In the genomic region with DNA sequence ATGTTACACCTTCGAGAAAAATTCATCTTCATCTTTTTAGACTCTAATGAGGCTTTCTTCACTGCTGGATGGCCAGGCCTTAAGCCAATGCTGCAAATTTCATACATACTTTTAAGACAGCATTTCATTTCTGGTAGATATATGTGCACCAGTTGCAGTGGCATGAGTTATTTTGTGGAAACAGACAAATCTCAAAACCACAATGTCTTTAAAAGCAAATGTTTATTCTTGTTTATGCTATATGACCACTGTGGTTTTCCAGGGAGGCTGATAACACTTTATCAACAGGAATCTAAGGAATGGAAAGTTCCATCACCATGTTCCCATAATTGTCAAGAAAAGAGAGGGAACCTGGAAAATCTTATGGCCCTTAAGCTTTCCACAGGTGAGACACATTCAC, we compare ENCODE assay signal across 20 cellular contexts. TPM values are rescaled to one million over a fixed set of nuclear protein-coding genes. Genes with fewer than 3 reads are reported as not detected.
DNase-seq lines count a peak whose midpoint lies in the region; ATAC-seq, FAIRE-seq and TF ChIP-seq lines count a peak whose summit lies in the region.
"Had no signal": no experiment of that assay in that cellular context is flagged by ENCODE, and none has a peak within 500 bp of the region (broad histone marks: within the 10 kb centered on the region; RNA-seq: fewer than 3 reads in every experiment).

No MANE protein-coding gene starts in this region.

- BruUV-seq in HepG2 (replicated peaks; lab: Mats Ljungman, UMichigan), result no TSS peak

- H4K20me1 ChIP-seq in SU-DHL-6 (ENCODE audit: low read depth, low read length) (no peaks in the 10 kb centered on the region), HepG2 (ENCODE audit: insufficient read depth, low read length) (no peaks in the 10 kb centered on the region)
- H4K20me1 ChIP-seq: BLaER1 had no signal

- TF ChIP-seq EP300 in HepG2 (IDR thresholded peaks at IDR 0.05; ENCODE audit: low read depth in 2 of 2, low read length in 2 of 2) (no peak), HepG2 (CRISPR knock-in tag; IDR thresholded peaks at IDR 0.05; ENCODE audit: borderline replicate concordance) (no peak)

- no peak overlapping the region for H3K27ac ChIP-seq in SU-DHL-6 (ENCODE audit: low read depth, low read length)
- H3K27ac ChIP-seq in HepG2 (ENCODE audit: extremely low read length, insufficient read depth, low read length), result no peak overlapping the region
- H3K27ac ChIP-seq: A549, BLaER1 had no signal

- DNase-seq in HTR-8/SVneo (ENCODE audit: insufficient read length, low spot score), result peak; percentile 5
- peak; percentile 37 for DNase-seq in choroid plexus epithelial cell (ENCODE audit: low read depth)
- peak; percentile 29 for DNase-seq in superior temporal gyrus (ENCODE audit: extremely low spot score)
- DNase-seq in mucosa of gallbladder (ENCODE audit: low spot score), result no peak
- no peak for DNase-seq in HepG2 (ENCODE audit: low spot score)
- no peak for DNase-seq in T1000 (lab: John Stamatoyannopoulos, UW)
- no peak for DNase-seq in pons (ENCODE audit: low spot score)
- DNase-seq: AML-193; Caco-2; CD8-positive, alpha-beta memory T cell; DND-41; GDM1; H9 had no signal

- CTCF ChIA-PET in HepG2 (lab: Yijun Ruan, JAX; ENCODE audit: low intra/inter-chr PET ratio, low total read pairs), result no interaction called here

- H3K79me2 ChIP-seq in SU-DHL-6 (ENCODE audit: insufficient read depth, low read length), result no peaks in the 10 kb centered on the region
- H3K79me2 ChIP-seq in HepG2 (ENCODE audit: insufficient read depth, low read length), result no peaks in the 10 kb centered on the region

- TF ChIP-seq POLR2A in HepG2 (IDR thresholded peaks at IDR 0.05; ENCODE audit: insufficient read depth in 1 of 2, low read depth in 2 of 2, low read length in 2 of 2), result no peak

- intact Hi-C loops in HepG2 (cut with micrococcal nuclease; ENCODE audit: unreplicated experiment), result no loop called here

- POLR2A ChIA-PET in HepG2 (lab: Yijun Ruan, JAX), result no interaction called here

- TF ChIP-seq CTCF in SU-DHL-6 (IDR thresholded peaks at IDR 0.05; ENCODE audit: insufficient read depth, low read length, poor library complexity, severe bottlenecking), result no peak
- TF ChIP-seq CTCF in choroid plexus epithelial cell (conservative IDR thresholded peaks at IDR 0.05; ENCODE audit: low read depth, low read length), result no peak
- TF ChIP-seq CTCF in HepG2 (CRISPR knock-in tag; IDR thresholded peaks at IDR 0.05), result no peak

- H3K9ac ChIP-seq in SU-DHL-6 (ENCODE audit: low read length) (no peak overlapping the region), HepG2 (ENCODE audit: insufficient read depth, low read depth, low read length) (no peak overlapping the region)
- H3K9ac ChIP-seq: BLaER1 had no signal

- no peaks in the 10 kb centered on the region for H3K4me1 ChIP-seq in HepG2 (ENCODE audit: insufficient read depth, low read length)
- H3K4me1 ChIP-seq: A549, BLaER1, Caco-2 had no signal

- no peaks in the 10 kb centered on the region for H3F3A ChIP-seq in SU-DHL-6 (ENCODE audit: insufficient read depth)

- 0% methylated on average over 1 of the region's 1 CpG for whole genome bisulfite sequencing in HepG2 (ENCODE audit: low lambda C conversion rate)

- H3K27me3 ChIP-seq in SU-DHL-6 (ENCODE audit: low read length), result no peaks in the 10 kb centered on the region
- no peaks in the 10 kb centered on the region for H3K27me3 ChIP-seq in HepG2 (ENCODE audit: control insufficient read depth in 1 of 2, insufficient read depth in 2 of 2, low read length in 2 of 2)
- H3K27me3 ChIP-seq: BLaER1 had no signal

- H3K4me3 ChIP-seq in SU-DHL-6 (ENCODE audit: insufficient read depth, low read length, poor library complexity, severe bottlenecking), result no peak overlapping the region
- H3K4me3 ChIP-seq in choroid plexus epithelial cell (ENCODE audit: low read depth, low read length), result no peak overlapping the region
- no peak overlapping the region for H3K4me3 ChIP-seq in HepG2 (replicated peaks in 1 of 3; ENCODE audit: insufficient read depth in 1 of 3, low read depth in 2 of 3, low read length in 3 of 3)
- H3K4me3 ChIP-seq: A549, BLaER1, GM23338 had no signal

- H3K9me2 ChIP-seq in SU-DHL-6 (replicated peaks; ENCODE audit: insufficient read depth, low read length), result no peaks in the 10 kb centered on the region

- H2AFZ ChIP-seq in SU-DHL-6 (ENCODE audit: low read depth, low read length, severe bottlenecking) (peak overlapping the region; percentile 11), HepG2 (ENCODE audit: low read length) (no peak overlapping the region)

- in situ Hi-C loops in HepG2 (cut with HindIII; ENCODE audit: extremely low pct_ligation_motif_present, low pct_unique_long_range_greater_than_20kb), result loop anchor here (25.0 kb wide), 1 partner anchor 1002 kb away; no protein-coding TSS in a partner anchor

- TF ChIP-seq RAD21 in HepG2 (CRISPR knock-in tag; IDR thresholded peaks at IDR 0.05), result no peak

- peak; percentile 48 for FAIRE-seq in HTR-8/SVneo (lab: Jason Lieb, UNC)
- FAIRE-seq in HepG2 (lab: Jason Lieb, UNC), result no peak
- FAIRE-seq: GM12892 had no signal

- H3K36me3 ChIP-seq in SU-DHL-6 (ENCODE audit: low read length) (no peaks in the 10 kb centered on the region), HepG2 (replicated peaks in 1 of 2; ENCODE audit: control insufficient read depth in 1 of 2, insufficient read depth in 2 of 2, low read length in 2 of 2) (no peaks in the 10 kb centered on the region)
- H3K36me3 ChIP-seq: BLaER1 had no signal

- H3K9me3 ChIP-seq in SU-DHL-6 (ENCODE audit: insufficient read depth, low read length) (no peaks in the 10 kb centered on the region), HepG2 (ENCODE audit: low read length) (no peaks in the 10 kb centered on the region)
- H3K9me3 ChIP-seq: A549, BLaER1, Caco-2 had no signal

- ATAC-seq in HepG2, result no peak
- ATAC-seq: A549, GM23338 had no signal

- H3K4me2 ChIP-seq in SU-DHL-6 (ENCODE audit: low read depth, low read length, poor library complexity, severe bottlenecking), result no peak overlapping the region
- H3K4me2 ChIP-seq in HepG2 (ENCODE audit: low read depth, low read length), result no peak overlapping the region
- H3K4me2 ChIP-seq: A549, BLaER1, GM23338 had no signal

TF ChIP-seq in HepG2, 621 proteins besides CTCF, POLR2A, EP300 and RAD21 (continues in another document):
- TF ChIP-seq ZNF441 (CRISPR knock-in tag; IDR thresholded peaks at IDR 0.05; ENCODE audit: borderline replicate concordance) (no peak), ZNF235 (CRISPR knock-in tag; IDR thresholded peaks at IDR 0.05; ENCODE audit: borderline replicate concordance) (no peak), GABPB1 (CRISPR knock-in tag; IDR thresholded peaks at IDR 0.05) (no peak)
- TF ChIP-seq, protein P1, sequence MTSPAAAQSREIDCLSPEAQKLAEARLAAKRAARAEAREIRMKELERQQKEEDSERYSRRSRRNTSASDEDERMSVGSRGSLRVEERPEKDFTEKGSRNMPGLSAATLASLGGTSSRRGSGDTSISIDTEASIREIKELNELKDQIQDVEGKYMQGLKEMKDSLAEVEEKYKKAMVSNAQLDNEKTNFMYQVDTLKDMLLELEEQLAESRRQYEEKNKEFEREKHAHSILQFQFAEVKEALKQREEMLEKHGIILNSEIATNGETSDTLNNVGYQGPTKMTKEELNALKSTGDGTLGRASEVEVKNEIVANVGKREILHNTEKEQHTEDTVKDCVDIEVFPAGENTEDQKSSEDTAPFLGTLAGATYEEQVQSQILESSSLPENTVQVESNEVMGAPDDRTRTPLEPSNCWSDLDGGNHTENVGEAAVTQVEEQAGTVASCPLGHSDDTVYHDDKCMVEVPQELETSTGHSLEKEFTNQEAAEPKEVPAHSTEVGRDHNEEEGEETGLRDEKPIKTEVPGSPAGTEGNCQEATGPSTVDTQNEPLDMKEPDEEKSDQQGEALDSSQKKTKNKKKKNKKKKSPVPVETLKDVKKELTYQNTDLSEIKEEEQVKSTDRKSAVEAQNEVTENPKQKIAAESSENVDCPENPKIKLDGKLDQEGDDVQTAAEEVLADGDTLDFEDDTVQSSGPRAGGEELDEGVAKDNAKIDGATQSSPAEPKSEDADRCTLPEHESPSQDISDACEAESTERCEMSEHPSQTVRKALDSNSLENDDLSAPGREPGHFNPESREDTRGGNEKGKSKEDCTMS (CRISPR knock-in tag; conservative IDR thresholded peaks at IDR 0.05), result no peak

RNA-seq across cellular contexts. Expression of a gene that starts 27.7 kb away (rescaled TPM):
- total RNA-seq in mucosa of gallbladder, result not detected
- total RNA-seq in HepG2 (2016; rRNA removed; fragmentation: Illumina TruSeq; extraction: Trizol), result 0.24 TPM in 1 of 2 replicates, not detected in the other
- total RNA-seq in HepG2 (2016; cell fraction: cytosol; rRNA removed; fragmentation: Illumina TruSeq; extraction: Trizol; ENCODE audit: low read depth), result not detected in 2 replicates
- total RNA-seq in HepG2 (2016; cell fraction: insoluble cytoplasmic fraction; rRNA removed; fragmentation: Illumina TruSeq; extraction: Trizol), result not detected in 2 replicates
- total RNA-seq in HepG2 (2016; cell fraction: membrane; rRNA removed; fragmentation: Illumina TruSeq; extraction: Trizol), result not detected in 2 replicates
- 1.1 TPM in 1 of 2 replicates, not detected in the other for total RNA-seq in HepG2 (2016; cell fraction: nucleus; rRNA removed; fragmentation: Illumina TruSeq; extraction: Trizol)
- 0.03 and 0.21 TPM in 2 replicates for polyA plus RNA-seq in HepG2 (2011; rRNA removed)
- 0.04 TPM in 1 of 2 replicates, not detected in the other for polyA plus RNA-seq in HepG2 (2011; cell fraction: cytosol; rRNA removed)
- polyA plus RNA-seq in HepG2 (2011; cell fraction: nucleus; rRNA removed), result 0.35 and 0.40 TPM in 2 replicates
- polyA plus RNA-seq in HepG2 (2012), result 0.05 TPM in 1 of 2 replicates, not detected in the other
- not detected in 2 replicates for polyA plus RNA-seq in HepG2 (2016; cell fraction: cytosol; fragmentation: Illumina TruSeq; extraction: Trizol; ENCODE audit: low read depth)
- not detected in 2 replicates for polyA plus RNA-seq in HepG2 (2016; cell fraction: insoluble cytoplasmic fraction; fragmentation: Illumina TruSeq; extraction: Trizol; ENCODE audit: low read depth)
- polyA plus RNA-seq in HepG2 (2016; cell fraction: membrane; fragmentation: Illumina TruSeq; extraction: Trizol; ENCODE audit: low read depth), result not detected in 2 replicates
- 0.26 TPM in 1 of 2 replicates, not detected in the other for polyA plus RNA-seq in HepG2 (2016; cell fraction: nucleus; fragmentation: Illumina TruSeq; extraction: Trizol; ENCODE audit: insufficient read depth, low read depth)
- polyA minus RNA-seq in HepG2 (2011; rRNA and poly(A)+ RNA removed; ENCODE audit: low replicate concordance), result not detected in 2 replicates
- not detected in 2 replicates for polyA minus RNA-seq in HepG2 (2011; cell fraction: cytosol; rRNA and poly(A)+ RNA removed)
- 1.3 TPM in 1 of 2 replicates, not detected in the other for polyA minus RNA-seq in HepG2 (2011; cell fraction: nucleus; rRNA and poly(A)+ RNA removed)
- total RNA-seq: Caco-2; CD8-positive, alpha-beta memory T cell; HT1080 had no signal
- polyA plus RNA-seq: AG04450; CD8-positive, alpha-beta memory T cell had no signal

Comparison
In these comparisons a context has a peak if more than half of its experiments do, and no peak if none do; other contexts are left out.
1. DNase-seq: peak in HTR-8/SVneo (single experiment), choroid plexus epithelial cell (single experiment) and superior temporal gyrus (single experiment); none in mucosa of gallbladder (single experiment), HepG2 (single experiment), T1000 (single experiment) and pons (single experiment).